ENCODE assay signal across 21 cellular contexts in genomic region chr7:94458041-94458440, GRCh38. TPM values are rescaled to one million over a fixed set of nuclear protein-coding genes. Genes with fewer than 3 reads are reported as not detected.
A peak's percentile ranks its signal among the peaks of the same experiment; 100 is the strongest.
DNase-seq lines count a peak whose midpoint lies in the region; ATAC-seq and TF ChIP-seq lines count a peak whose summit lies in the region.
"Had no signal": no experiment of that assay in that cellular context is flagged by ENCODE, and none has a peak within 500 bp of the region (broad histone marks: within the 10 kb centered on the region; RNA-seq: fewer than 3 reads in every experiment).

No MANE protein-coding gene starts in this region.

- H4K91ac ChIP-seq in trophoblast cell (ENCODE audit: low read depth, low read length), result no peak overlapping the region

- WGBS in trophoblast cell (ENCODE audit: extremely low coverage, insufficient coverage, insufficient read length), result no CpG with 5 or more reads among the region's 4 CpGs

- H2AFZ ChIP-seq in GM23338, result 0 out of 2 replicates have a peak overlapping the region, but pooled peaks have one; percentile 10
- no peak overlapping the region for H2AFZ ChIP-seq in trophoblast cell (ENCODE audit: insufficient read depth, low read length, poor library complexity)

- H3F3A ChIP-seq in GM23338 (replicated peaks; ENCODE audit: low read depth), result no peaks in the 10 kb centered on the region

- H3K79me2 ChIP-seq in GM23338 (replicated peaks; ENCODE audit: insufficient read depth) (no peaks in the 10 kb centered on the region), trophoblast cell (ENCODE audit: control insufficient read depth, insufficient read depth, low read length, poor library complexity) (no peaks in the 10 kb centered on the region)

- H3K23ac ChIP-seq in trophoblast cell (ENCODE audit: low read length), result no peak overlapping the region

- no peak overlapping the region for H3K4me3 Mint-ChIP-seq in Caco-2 (ENCODE audit: unreplicated experiment)
- H3K4me3 Mint-ChIP-seq in GM23338, result no peak overlapping the region
- H3K4me3 Mint-ChIP-seq: CD14-positive monocyte; CD4-positive, alpha-beta memory T cell; CD4-positive, CD25-positive, alpha-beta regulatory T cell; CD8-positive, alpha-beta memory T cell had no signal

- CTCF ChIA-PET in Caco-2 (lab: Charles Lee), result no interaction called here

- H4K12ac ChIP-seq in trophoblast cell (ENCODE audit: low read depth, low read length), result no peak overlapping the region

- H3K27me3 ChIP-seq in Caco-2 (replicated peaks; ENCODE audit: control insufficient read depth, insufficient read depth, low read length) (no peaks in the 10 kb centered on the region), GM23338 (ENCODE audit: insufficient read depth) (no peaks in the 10 kb centered on the region), trophoblast cell (ENCODE audit: insufficient read depth, low read length) (no peaks in the 10 kb centered on the region)
- H3K27me3 ChIP-seq: BE2C, BLaER1 had no signal

- intact Hi-C loops in Caco-2 (cut with micrococcal nuclease; ENCODE audit: unreplicated experiment), result no loop called here

- H4K8ac ChIP-seq in trophoblast cell (ENCODE audit: low read depth, low read length), result peak overlapping the region; percentile 38

- H3K9me3 Mint-ChIP-seq in Caco-2 (ENCODE audit: unreplicated experiment), result no peaks in the 10 kb centered on the region
- no peaks in the 10 kb centered on the region for H3K9me3 Mint-ChIP-seq in GM23338
- H3K9me3 Mint-ChIP-seq: CD4-positive, alpha-beta memory T cell; CD4-positive, CD25-positive, alpha-beta regulatory T cell; CD8-positive, alpha-beta memory T cell had no signal

- no peak overlapping the region for H2BK12ac ChIP-seq in trophoblast cell (ENCODE audit: low read length)

- no peak for ATAC-seq in GM23338

- no peaks in the 10 kb centered on the region for H3K36me3 ChIP-seq in Caco-2 (ENCODE audit: control insufficient read depth, insufficient read depth, low read length)
- no peaks in the 10 kb centered on the region for H3K36me3 ChIP-seq in GM23338 (ENCODE audit: insufficient read depth)
- no peaks in the 10 kb centered on the region for H3K36me3 ChIP-seq in trophoblast cell (ENCODE audit: control insufficient read depth in 1 of 2, insufficient read depth in 2 of 2, low read length in 2 of 2)
- H3K36me3 ChIP-seq: BE2C, BLaER1 had no signal

- H3K14ac ChIP-seq in trophoblast cell (ENCODE audit: low read length), result no peak overlapping the region

- H3K9me2 ChIP-seq in GM23338 (ENCODE audit: insufficient read depth), result no peaks in the 10 kb centered on the region

- no peaks in the 10 kb centered on the region for H3K79me1 ChIP-seq in trophoblast cell (ENCODE audit: low read length)

- TF ChIP-seq CTCF in Caco-2 (IDR thresholded peaks at IDR 0.05; ENCODE audit: insufficient read depth in 1 of 2, low read depth in 1 of 2, low read length in 1 of 2, severe bottlenecking in 1 of 2, unreplicated experiment in 1 of 2), result no peak
- TF ChIP-seq CTCF in GM23338 (conservative IDR thresholded peaks at IDR 0.05; ENCODE audit: low read depth in 2 of 2), result no peak

- H3K27me3 Mint-ChIP-seq in Caco-2 (ENCODE audit: insufficient read depth, unreplicated experiment) (no peaks in the 10 kb centered on the region), GM23338 (ENCODE audit: insufficient read depth, low read depth, poor library complexity) (no peaks in the 10 kb centered on the region)

- H3K4me2 ChIP-seq in GM23338 (no peak overlapping the region), trophoblast cell (ENCODE audit: low read length) (no peak overlapping the region)
- H3K4me2 ChIP-seq: BLaER1 had no signal

- H3K9me3 ChIP-seq in Caco-2 (no peaks in the 10 kb centered on the region), trophoblast cell (ENCODE audit: insufficient read depth, low read depth, low read length) (no peaks in the 10 kb centered on the region)
- H3K9me3 ChIP-seq: BE2C, BLaER1 had no signal

- no peaks in the 10 kb centered on the region for H3K36me3 Mint-ChIP-seq in Caco-2 (ENCODE audit: insufficient read depth, unreplicated experiment)
- H3K36me3 Mint-ChIP-seq in GM23338 (ENCODE audit: low read depth), result no peaks in the 10 kb centered on the region
- H3K36me3 Mint-ChIP-seq: CD14-positive monocyte; CD4-positive, alpha-beta memory T cell; CD4-positive, CD25-positive, alpha-beta regulatory T cell; CD8-positive, alpha-beta memory T cell had no signal

- POLR2A ChIA-PET in Caco-2 (lab: Charles Lee), result no interaction called here

- H3K27ac ChIP-seq in GM23338 (ENCODE audit: low read depth) (no peak overlapping the region), trophoblast cell (ENCODE audit: low read depth, low read length) (no peak overlapping the region)
- H3K27ac ChIP-seq: BLaER1 had no signal

- no peak overlapping the region for H3K18ac ChIP-seq in trophoblast cell (ENCODE audit: low read length)

- H3K9ac ChIP-seq in trophoblast cell (ENCODE audit: low read length), result no peak overlapping the region
- H3K9ac ChIP-seq: BLaER1 had no signal

- H3K4me1 ChIP-seq in Caco-2 (no peaks in the 10 kb centered on the region), GM23338 (ENCODE audit: insufficient read depth) (no peaks in the 10 kb centered on the region), trophoblast cell (ENCODE audit: control insufficient read depth in 1 of 2, insufficient read depth in 2 of 2, low read length in 2 of 2) (no peaks in the 10 kb centered on the region)
- H3K4me1 ChIP-seq: BE2C, BLaER1 had no signal

- H2AK5ac ChIP-seq in trophoblast cell (ENCODE audit: low read length), result no peak overlapping the region

- H4K20me1 ChIP-seq in GM23338 (replicated peaks; ENCODE audit: insufficient read depth), result no peaks in the 10 kb centered on the region
- H4K20me1 ChIP-seq: BLaER1 had no signal

- no peak overlapping the region for H2BK120ac ChIP-seq in trophoblast cell (ENCODE audit: insufficient read depth, low read length, poor library complexity)

- H3K4me1 Mint-ChIP-seq in Caco-2 (ENCODE audit: low read depth, unreplicated experiment) (peaks cover 7% of the 10 kb centered on the region), GM23338 (no peaks in the 10 kb centered on the region)
- H3K4me1 Mint-ChIP-seq: CD4-positive, alpha-beta memory T cell; CD4-positive, CD25-positive, alpha-beta regulatory T cell; CD8-positive, alpha-beta memory T cell had no signal

- H3K27ac Mint-ChIP-seq in Caco-2 (ENCODE audit: unreplicated experiment) (peak overlapping the region; percentile 61), GM23338 (no peak overlapping the region)
- H3K27ac Mint-ChIP-seq: CD4-positive, CD25-positive, alpha-beta regulatory T cell; CD8-positive, alpha-beta memory T cell had no signal

- no TSS peak for BruUV-seq in Caco-2 (replicated peaks; lab: Mats Ljungman, UMichigan)

- no peak overlapping the region for H2BK5ac ChIP-seq in trophoblast cell (ENCODE audit: low read depth, low read length, poor library complexity)

- H3K4ac ChIP-seq in trophoblast cell (ENCODE audit: low read depth, low read length), result no peak overlapping the region

- DNase-seq in Caco-2 (no peak), GM23338 (ENCODE audit: low spot score) (no peak), trophoblast cell (peak; percentile 19 to 83), GDM1 (lab: John Stamatoyannopoulos, UW) (no peak), NCI-H2196 treated with DMSO at 0.1 percent for 48 hours (lab: John Stamatoyannopoulos, UW; ENCODE audit: unreplicated experiment) (no peak)
- DNase-seq: 8988T; ACHN; BE2C; C1 segment of cervical spinal cord; CD4-positive, alpha-beta memory T cell; CD4-positive, CD25-positive, alpha-beta regulatory T cell; CD8-positive, alpha-beta memory T cell; DMS 273 treated with DMSO at 0.1 percent for 48 hours; DMS153; DMS53; DMS79; DND-41; EL; GF-D8 had no signal

- H3K4me3 ChIP-seq in Caco-2 (ENCODE audit: low read depth, low read length) (no peak overlapping the region), GM23338 (no peak overlapping the region), trophoblast cell (ENCODE audit: low read depth, low read length) (no peak overlapping the region)
- H3K4me3 ChIP-seq: BLaER1 had no signal

RNA-seq across cellular contexts. Expression of gene CASD1, which starts 51.6 kb away (rescaled TPM):
- total RNA-seq in Caco-2 (2022), result 13.7 and 16.8 TPM in 2 replicates
- total RNA-seq in GM23338 (2014; rRNA removed; shearing (Covaris generic)), result 38.1 and 39.0 TPM in 2 replicates
- 14.3 and 15.5 TPM in 2 replicates for polyA plus RNA-seq in GM23338 (2016; fragmentation: Nextera tagmentation; extraction: Ambion mirVana)
- polyA plus RNA-seq in trophoblast cell (2013), result 11.1 and 11.9 TPM in 2 replicates

Comparison
In these comparisons a context has a peak if more than half of its experiments do, and no peak if none do; other contexts are left out.
1. DNase-seq: peak in trophoblast cell (2 of 2); none in Caco-2 (0 of 2), GM23338 (single experiment), GDM1 (single experiment) and NCI-H2196 treated with DMSO at 0.1 percent for 48 hours (single experiment).